ENCODE assay signal across 20 cellular contexts in genomic region chr22:37128555-37129281, GRCh38. TPM values are rescaled to one million over a fixed set of nuclear protein-coding genes. Genes with fewer than 3 reads are reported as not detected.
"Had no signal": no experiment of that assay in that cellular context is flagged by ENCODE, and none has a peak within 500 bp of the region (broad histone marks: within the 10 kb centered on the region; RNA-seq: fewer than 3 reads in every experiment).

No MANE protein-coding gene starts in this region.

- H3K4me2 ChIP-seq: SK-N-SH had no signal

- ATAC-seq: activated naive CD4-positive, alpha-beta T cell treated with anti-CD3 and anti-CD28 coated beads, Interleukin-2, amount 50 U/mL, for 72 hours; T-helper 17 cell had no signal

- DNase-seq: activated CD4-positive, CD25-positive, alpha-beta regulatory T cell treated with anti-CD3 and anti-CD28 coated beads, Interleukin-2, amount 50 U/mL, for 72 hours; activated effector memory CD4-positive, alpha-beta T cell treated with anti-CD3 and anti-CD28 coated beads, Interleukin-2, amount 50 U/mL, for 16 hours; activated T-cell treated with anti-CD3 and anti-CD28 coated beads for 4 hours; anterior cingulate cortex; endodermal cell; erythroblast; hippocampal formation; kidney glomerular epithelial cell; nephron progenitor cell; SK-N-SH; stimulated activated CD4-positive, alpha-beta T cell treated with anti-CD3 and anti-CD28 coated beads, Interleukin-15, amount 100 ng/mL, for 24 hours; stimulated activated CD4-positive, alpha-beta T cell treated with anti-CD3 and anti-CD28 coated beads, Interleukin-4, amount 100 ng/mL, for 24 hours; T-helper 17 cell had no signal

- H3K4me3 ChIP-seq: lung, thyroid gland had no signal

- H3K27ac ChIP-seq: thyroid gland had no signal

- H3K9ac ChIP-seq: SK-N-SH had no signal

- H3K9me2 ChIP-seq: SK-N-SH had no signal

- H3K4me1 ChIP-seq: thyroid gland had no signal

- H3K36me3 ChIP-seq: thyroid gland had no signal

- H3K9me3 ChIP-seq: SK-N-SH, thyroid gland had no signal

- H3K27me3 ChIP-seq: thyroid gland had no signal

RNA-seq across cellular contexts. Expression of gene TMPRSS6, which starts 19.2 kb away (rescaled TPM):
- total RNA-seq: cerebellum, dermis microvascular lymphatic vessel endothelial cell, osteocyte, skeletal muscle tissue had no signal
- polyA plus RNA-seq: SK-N-SH had no signal

RNA-seq across cellular contexts. Expression of gene IL2RB, which starts 21.0 kb away (rescaled TPM):
- total RNA-seq: dermis microvascular lymphatic vessel endothelial cell, osteocyte had no signal
